In genomic region chr12:66594688-66595087, GRCh38 we compare ENCODE assay signal across 21 cellular contexts.
DNase-seq lines count a peak whose midpoint lies in the region; ATAC-seq, FAIRE-seq and TF ChIP-seq lines count a peak whose summit lies in the region.
"Had no signal": no experiment of that assay in that cellular context is flagged by ENCODE, and none has a peak within 500 bp of the region (broad histone marks: within the 10 kb centered on the region; RNA-seq: fewer than 3 reads in every experiment).

No MANE protein-coding gene starts in this region.

- H3K4me3 ChIP-seq in A549 (no peak overlapping the region), choroid plexus epithelial cell (ENCODE audit: low read depth, low read length) (no peak overlapping the region), coronary artery (no peak overlapping the region), MM.1S (ENCODE audit: low read length) (no peak overlapping the region)
- H3K4me3 ChIP-seq: BLaER1, GM23248, HAP-1 had no signal

- CTCF ChIA-PET in A549 (lab: Yijun Ruan, JAX) = interaction anchor here (0.6 kb wide), 1 partner anchor 13 kb away, joined by 3 read pairs; no protein-coding TSS in a partner anchor
- CTCF ChIA-PET in RWPE1 (lab: Yijun Ruan, JAX) = interaction anchor here (0.7 kb wide), 1 partner anchor 173 kb away, joined by 3 read pairs; no protein-coding TSS in a partner anchor

- H3K79me2 ChIP-seq in MM.1S (ENCODE audit: low read length) = no peaks in the 10 kb centered on the region

- TF ChIP-seq CTCF in A549 (IDR thresholded peaks at IDR 0.05) (no peak), RWPE1 (conservative IDR thresholded peaks at IDR 0.05; ENCODE audit: low read depth) (no peak), choroid plexus epithelial cell (conservative IDR thresholded peaks at IDR 0.05; ENCODE audit: low read depth, low read length) (no peak), coronary artery (IDR thresholded peaks at IDR 0.05) (no peak), MM.1S (IDR thresholded peaks at IDR 0.05; ENCODE audit: low read length) (no peak)

- no peak overlapping the region for H3K4me2 ChIP-seq in A549
- no peak overlapping the region for H3K4me2 ChIP-seq in MM.1S (ENCODE audit: low read depth, low read length)
- H3K4me2 ChIP-seq: BLaER1 had no signal

- H3K36me3 ChIP-seq in MM.1S (replicated peaks; ENCODE audit: insufficient read depth, low read length) = no peaks in the 10 kb centered on the region
- H3K36me3 ChIP-seq: BLaER1, HAP-1 had no signal

- peaks cover 13% of the 10 kb centered on the region; the same call in 2 of the 3 replicates for H3K4me1 ChIP-seq in A549
- no peaks in the 10 kb centered on the region for H3K4me1 ChIP-seq in MM.1S (ENCODE audit: low read length)
- H3K4me1 ChIP-seq: HAP-1 had no signal

- H3K27me3 ChIP-seq in MM.1S (replicated peaks; ENCODE audit: insufficient read depth, low read length) = no peaks in the 10 kb centered on the region
- H3K27me3 ChIP-seq: BLaER1 had no signal

- no peak for TF ChIP-seq RAD21 in A549 (conservative IDR thresholded peaks at IDR 0.05 in 1 of 2, IDR thresholded peaks at IDR 0.05 in 1 of 2)

- no peaks in the 10 kb centered on the region for H4K20me1 ChIP-seq in MM.1S (ENCODE audit: insufficient read depth, low read length)
- H4K20me1 ChIP-seq: BLaER1 had no signal

- no peak overlapping the region for H3K9ac ChIP-seq in MM.1S (ENCODE audit: low read length)
- H3K9ac ChIP-seq: BLaER1, GM23248 had no signal

- TF ChIP-seq POLR2A in A549 (IDR thresholded peaks at IDR 0.05; ENCODE audit: low read length) = no peak

- POLR2A ChIA-PET in A549 (lab: Yijun Ruan, JAX) = no interaction called here
- POLR2A ChIA-PET in RWPE1 (lab: Yijun Ruan, JAX; ENCODE audit: low non-redundant PET) = no interaction called here

- H3K27ac ChIP-seq in A549 = no peak overlapping the region
- H3K27ac ChIP-seq in RWPE1 = no peak overlapping the region
- H3K27ac ChIP-seq in coronary artery = no peak overlapping the region
- H3K27ac ChIP-seq in MM.1S (ENCODE audit: low read length) = no peak overlapping the region
- H3K27ac ChIP-seq: BLaER1, GM23248 had no signal

- DNase-seq in A549 (ENCODE audit: low read depth in 1 of 2, low spot score in 1 of 2) = no peak
- DNase-seq in RWPE1 (ENCODE audit: low spot score) = peak; percentile 5
- peak; percentile 81 for DNase-seq in choroid plexus epithelial cell (ENCODE audit: low read depth)
- peak; percentile 58 for DNase-seq in iris pigment epithelial cell (ENCODE audit: low read depth)
- DNase-seq in RCC 7860 (ENCODE audit: low spot score) = no peak
- no peak for DNase-seq in coronary artery (ENCODE audit: low spot score)
- DNase-seq in T1000 (lab: John Stamatoyannopoulos, UW) = no peak
- no peak for DNase-seq in MM.1S
- DNase-seq: CD4-positive, alpha-beta memory T cell; DMS153; GDM1; GM23248; Kasumi-1; NCI-H1092 treated with DMSO at 0.1 percent for 48 hours; NCI-H1694; NCI-H524 had no signal

- FAIRE-seq in A549 (lab: Jason Lieb, UNC) (no peak), RCC 7860 (lab: Jason Lieb, UNC) (no peak)
- FAIRE-seq: A204.1, GM19239 had no signal

- no peak overlapping the region for H2AFZ ChIP-seq in MM.1S (ENCODE audit: low read length)
- H2AFZ ChIP-seq: GM23248 had no signal

- ATAC-seq in A549 = no peak
- ATAC-seq: Right ventricle myocardium inferior had no signal

- no peak for TF ChIP-seq EP300 in A549 (IDR thresholded peaks at IDR 0.05)

- no peaks in the 10 kb centered on the region for H3K9me3 ChIP-seq in A549
- H3K9me3 ChIP-seq in MM.1S (replicated peaks; ENCODE audit: insufficient read depth, low read length) = no peaks in the 10 kb centered on the region
- H3K9me3 ChIP-seq: BLaER1, HAP-1 had no signal

- no peaks in the 10 kb centered on the region for H3F3A ChIP-seq in MM.1S (ENCODE audit: insufficient read depth, low read length)

- H3K9me2 ChIP-seq in MM.1S (replicated peaks; ENCODE audit: insufficient read depth, low read length) = no peaks in the 10 kb centered on the region

TF ChIP-seq in A549, 52 proteins besides CTCF, POLR2A, EP300 and RAD21:
- no peak for TF ChIP-seq ELK1 (IDR thresholded peaks at IDR 0.05; ENCODE audit: low read depth, low read length)
- 0 out of 2 replicates have a peak, but pooled peaks have one; percentile 18 for TF ChIP-seq JUNB (IDR thresholded peaks at IDR 0.05)

Comparison
In these comparisons a context has a peak if more than half of its experiments do, and no peak if none do; other contexts are left out.
1. DNase-seq: peak in RWPE1 (single experiment), choroid plexus epithelial cell (single experiment) and iris pigment epithelial cell (single experiment); none in A549 (0 of 2), RCC 7860 (single experiment), coronary artery (single experiment), T1000 (single experiment) and MM.1S (single experiment).